8 cellular contexts compared by ENCODE assay signal in the genomic region with DNA sequence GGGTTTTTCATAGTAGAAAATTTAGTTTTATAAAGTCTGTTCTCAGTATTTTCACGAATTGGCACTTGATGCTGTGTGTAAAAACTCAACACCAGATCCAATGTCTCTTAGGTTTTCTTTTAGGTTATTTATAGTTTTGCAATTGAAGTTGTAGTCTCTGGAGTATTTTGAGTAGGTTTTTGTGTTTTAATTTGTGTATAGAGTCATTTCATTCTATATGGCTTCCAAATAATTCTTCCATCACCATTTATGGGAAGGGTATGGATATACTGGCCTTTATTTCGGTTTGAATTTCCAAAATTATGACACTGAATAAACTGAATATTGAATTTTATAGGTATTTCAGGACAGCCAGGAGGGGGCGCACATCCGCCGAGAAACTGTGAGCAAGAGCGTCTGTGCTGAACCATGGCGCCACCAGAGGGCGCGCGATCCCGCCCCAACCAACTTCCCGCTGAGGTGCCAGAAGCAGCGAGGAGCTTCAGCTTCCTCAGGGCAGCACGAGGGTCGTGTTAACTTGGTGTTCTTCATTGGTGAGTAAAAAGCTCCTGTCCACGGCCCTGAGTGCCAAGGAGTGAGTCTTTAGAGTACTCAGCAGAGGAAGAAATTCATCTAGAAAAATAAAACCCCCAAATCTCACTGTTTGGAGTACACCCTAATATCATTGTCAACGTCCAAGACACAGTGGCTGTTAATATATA.
DNase-seq lines count a peak whose midpoint lies in the region; ATAC-seq, FAIRE-seq and TF ChIP-seq lines count a peak whose summit lies in the region.
"Not testable (repeated sequence)": the region's sequence is repeated elsewhere in the genome, so short reads cannot be mapped to it uniquely, and the experiment has no call there.

No MANE protein-coding gene starts in this region.

- CTCF ChIA-PET in CD4-positive, alpha-beta T cell (lab: Charles Lee); H1 (lab: Charles Lee; ENCODE audit: partially characterized antibody): not testable (repeated sequence)

- H3K4me3 Mint-ChIP-seq in CD4-positive, alpha-beta T cell: not testable (repeated sequence)

- not testable (repeated sequence) for H3K27me3 ChIP-seq in CD4-positive, alpha-beta T cell (ENCODE audit: control insufficient read depth, insufficient read depth, low read length); H1 (replicated peaks in 1 of 4; ENCODE audit: control insufficient read depth in 3 of 4, extremely low read depth in 1 of 4, insufficient read depth in 3 of 4, low read length in 3 of 4); kidney epithelial cell (ENCODE audit: control insufficient read depth, insufficient read depth, low read length); prostate gland (replicated peaks; ENCODE audit: insufficient read depth)

- H2BK20ac ChIP-seq in H1 (ENCODE audit: low read length): not testable (repeated sequence)

- not testable (repeated sequence) for ATAC-seq in CD4-positive, alpha-beta T cell (ENCODE audit: poor library complexity)

- H2BK12ac ChIP-seq in H1 (ENCODE audit: low read depth, low read length): not testable (repeated sequence)

- not testable (repeated sequence) for H2BK5ac ChIP-seq in H1 (ENCODE audit: low read depth, low read length)

- H2BK15ac ChIP-seq in H1 (ENCODE audit: low read length): not testable (repeated sequence)

- H2BK120ac ChIP-seq in H1 (replicated peaks; ENCODE audit: low read depth, low read length): not testable (repeated sequence)

- not testable (repeated sequence) for H3K56ac ChIP-seq in H1 (replicated peaks; ENCODE audit: insufficient read length, low read depth, low read length)

- intact Hi-C loops in CD4-positive, alpha-beta T cell (cut with DNase I, micrococcal nuclease); prostate gland (cut with DNase I): not testable (repeated sequence)

- not testable (repeated sequence) for H3K4me1 Mint-ChIP-seq in CD4-positive, alpha-beta T cell (ENCODE audit: low read depth)

- not testable (repeated sequence) for TF ChIP-seq POLR2A in H1 (IDR thresholded peaks at IDR 0.05; ENCODE audit: control extremely low read depth in 1 of 2, low read depth in 2 of 2, low read length in 2 of 2); prostate gland (IDR thresholded peaks at IDR 0.05)

- not testable (repeated sequence) for H4K8ac ChIP-seq in H1 (ENCODE audit: extremely low read depth, insufficient read depth, low read length)

- H2AK5ac ChIP-seq in H1 (ENCODE audit: low read depth, low read length): not testable (repeated sequence)

- not testable (repeated sequence) for H3K27ac Mint-ChIP-seq in CD4-positive, alpha-beta T cell

- not testable (repeated sequence) for H3K9me3 ChIP-seq in CD4-positive, alpha-beta T cell (ENCODE audit: control insufficient read depth, low read length); H1 (ENCODE audit: insufficient read depth in 2 of 2, low read depth in 1 of 2, low read length in 1 of 2); prostate gland

- not testable (repeated sequence) for H3K4me2 ChIP-seq in H1 (ENCODE audit: insufficient read depth in 1 of 2, low read depth in 2 of 2, low read length in 2 of 2)

- H3K9me3 Mint-ChIP-seq in CD4-positive, alpha-beta T cell: not testable (repeated sequence)

- not testable (repeated sequence) for H3K9ac ChIP-seq in H1 (replicated peaks in 1 of 4; ENCODE audit: extremely low read depth in 1 of 4, low read depth in 3 of 4, low read length in 3 of 4)

- TF ChIP-seq EP300 in H1 (IDR thresholded peaks at IDR 0.05; ENCODE audit: borderline replicate concordance in 1 of 2, low read depth in 2 of 2, low read length in 2 of 2): not testable (repeated sequence)

- H3K4me1 ChIP-seq in H1 (replicated peaks in 1 of 4; ENCODE audit: control insufficient read depth in 3 of 4, insufficient read depth in 4 of 4, low read length in 3 of 4); prostate gland (replicated peaks): not testable (repeated sequence)

- not testable (repeated sequence) for H3K79me2 ChIP-seq in H1 (ENCODE audit: control insufficient read depth in 1 of 2, insufficient read depth in 2 of 2, low read length in 2 of 2)

- not testable (repeated sequence) for H3K23me2 ChIP-seq in H1 (ENCODE audit: low read depth, low read length)

- POLR2A ChIA-PET in CD4-positive, alpha-beta T cell (lab: Charles Lee); H1 (lab: Charles Lee; ENCODE audit: partially characterized antibody): not testable (repeated sequence)

- H4K20me1 ChIP-seq in H1 (replicated peaks in 1 of 2; ENCODE audit: control insufficient read depth in 1 of 2, insufficient read depth in 2 of 2, low read length in 2 of 2): not testable (repeated sequence)

- not testable (repeated sequence) for H3K23ac ChIP-seq in H1 (ENCODE audit: insufficient read length)

- H3K79me1 ChIP-seq in H1 (ENCODE audit: low read depth, low read length): not testable (repeated sequence)

- not testable (repeated sequence) for H4K91ac ChIP-seq in H1 (replicated peaks; ENCODE audit: insufficient read length, low read length)

- H3K4me3 ChIP-seq in H1 (ENCODE audit: extremely low read depth in 1 of 4, insufficient read depth in 2 of 4, low read depth in 3 of 4, low read length in 4 of 4); kidney epithelial cell (ENCODE audit: low read depth, low read length); prostate gland: not testable (repeated sequence)

- not testable (repeated sequence) for H3K14ac ChIP-seq in H1 (ENCODE audit: insufficient read length)

- H3K27ac ChIP-seq in CD4-positive, alpha-beta T cell (ENCODE audit: low read depth, low read length); H1 (ENCODE audit: low read depth, low read length); prostate gland: not testable (repeated sequence)

- peaks cover 0 to 16% (median 5%) of the 10 kb centered on the region in 4 experiments; a peak in 3 of 8 replicates for H3K36me3 ChIP-seq in H1 (ENCODE audit: control insufficient read depth in 2 of 4, insufficient read depth in 4 of 4, low read length in 3 of 4)
- H3K36me3 ChIP-seq in kidney epithelial cell (ENCODE audit: control insufficient read depth, insufficient read depth, low read length); prostate gland: not testable (repeated sequence)

- H3K27me3 Mint-ChIP-seq in CD4-positive, alpha-beta T cell: peaks cover 19% of the 10 kb centered on the region

- TF ChIP-seq RAD21 in H1 (IDR thresholded peaks at IDR 0.05 in 1 of 2, conservative IDR thresholded peaks at IDR 0.05 in 1 of 2; ENCODE audit: low read depth in 2 of 2, low read length in 2 of 2): peak; percentile 7 to 23; a peak in 3 of 4 replicates

- not testable (repeated sequence) for FAIRE-seq in H1 (lab: Jason Lieb, UNC)

- not testable (repeated sequence) for H3K18ac ChIP-seq in H1 (ENCODE audit: extremely low read depth, low read length)

- WGBS in H1 (ENCODE audit: extremely low coverage in 1 of 2, insufficient coverage in 1 of 2, insufficient read length in 1 of 2, insufficient replicate concordance in 2 of 2, low coverage in 1 of 2, low lambda C conversion rate in 2 of 2, missing lambda C conversion rate in 1 of 2), 2 experiments: 25% methylated on average over 14 of the region's 17 CpGs; no CpG with 5 or more reads in 1 of the 2 experiments
- WGBS in prostate gland: 7% methylated on average over 10 of the region's 17 CpGs

- H4K5ac ChIP-seq in H1 (ENCODE audit: insufficient read length, low read depth, low read length): not testable (repeated sequence)

- H3K36me3 Mint-ChIP-seq in CD4-positive, alpha-beta T cell (ENCODE audit: low read depth): not testable (repeated sequence)

- TF ChIP-seq CTCF in CD4-positive, alpha-beta T cell (IDR thresholded peaks at IDR 0.05): peak; percentile 96
- peak; percentile 20 to 52 (median 29) for TF ChIP-seq CTCF in H1 (IDR thresholded peaks at IDR 0.05; ENCODE audit: control extremely low read depth in 1 of 3, insufficient read depth in 1 of 3, low read depth in 1 of 3, low read length in 3 of 3)
- peak; percentile 37 for TF ChIP-seq CTCF in kidney epithelial cell (IDR thresholded peaks at IDR 0.05; ENCODE audit: insufficient read depth, low read length, poor library complexity, severe bottlenecking)
- TF ChIP-seq CTCF in prostate gland (IDR thresholded peaks at IDR 0.05): peak in 3 of 4 experiments; percentile 43 to 64 (median 59)

- DNase-seq in CD4-positive, alpha-beta T cell: peak; percentile 49 to 74 (median 62)
- DNase-seq in HuH-7.5 (ENCODE audit: low spot score) (peak; percentile 1), T-helper 9 cell (peak; percentile 51), H1 (ENCODE audit: low read depth in 1 of 2, low spot score in 2 of 2) (peak in 1 of 2 experiments; percentile 83), prostate gland (ENCODE audit: low spot score) (peak; percentile 15)
- peak; percentile 53 for DNase-seq in activated effector memory CD4-positive, alpha-beta T cell treated with Interleukin-2 at 50 U/mL for 16 hours
- not testable (repeated sequence) for DNase-seq in kidney epithelial cell (ENCODE audit: low read depth)
- DNase-seq in stimulated activated CD8-positive, alpha-beta memory T cell treated with anti-CD3 and anti-CD28 coated beads, Interleukin-4, amount 100 ng/mL, for 1 hour (ENCODE audit: low read depth in 2 of 2, low spot score in 1 of 2): peak; percentile 40

- H3K4ac ChIP-seq in H1 (replicated peaks; ENCODE audit: insufficient read length, low read depth, low read length): not testable (repeated sequence)

- not testable (repeated sequence) for H2AFZ ChIP-seq in H1 (ENCODE audit: low read length)

Comparison
In these comparisons a context has a peak if more than half of its experiments do, and no peak if none do; other contexts are left out.
1. CTCF ChIP-seq: peak in every context shown above with its lines; median percentile 96 in CD4-positive, alpha-beta T cell; 59 in prostate gland; 37 in kidney epithelial cell; 29 in H1.